Comparison of ENCODE assay signal across 8 cellular contexts in the genomic region with DNA sequence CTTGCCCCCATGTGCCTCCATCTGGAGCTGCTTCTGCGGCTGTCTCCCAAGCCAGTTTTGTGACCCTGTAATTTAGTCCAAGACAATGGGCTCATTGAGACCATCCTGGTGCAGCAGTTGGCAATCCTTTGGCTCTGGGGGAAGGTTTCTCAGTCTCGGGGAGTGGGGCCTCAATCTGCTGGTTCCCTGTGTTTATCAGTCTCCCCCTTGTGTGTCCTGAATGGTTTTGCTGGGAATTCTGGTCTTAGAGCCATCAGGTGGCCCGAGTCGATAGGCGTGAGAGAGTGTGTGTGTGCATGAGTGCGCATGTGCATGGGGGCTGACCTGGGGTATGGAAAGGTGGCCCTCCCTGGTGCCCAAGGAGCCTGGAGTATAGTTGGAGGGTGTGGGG.
A peak's percentile ranks its signal among the peaks of the same experiment; 100 is the strongest.
DNase-seq lines count a peak whose midpoint lies in the region; ATAC-seq and TF ChIP-seq lines count a peak whose summit lies in the region.

No MANE protein-coding gene starts in this region.

- H3K36me3 Mint-ChIP-seq in Caco-2 (ENCODE audit: insufficient read depth, unreplicated experiment): peaks cover 24% of the 10 kb centered on the region
- peaks cover 6% of the 10 kb centered on the region for H3K36me3 Mint-ChIP-seq in T-helper 17 cell (ENCODE audit: low read depth)

- H3K9me3 ChIP-seq in Caco-2 (no peaks in the 10 kb centered on the region), T-helper 17 cell (ENCODE audit: control insufficient read depth, low read length, poor library complexity, severe bottlenecking) (no peaks in the 10 kb centered on the region), fibroblast of lung (ENCODE audit: control insufficient read depth, insufficient read depth, low read depth, low read length) (no peaks in the 10 kb centered on the region)

- H3K9ac ChIP-seq in fibroblast of lung (ENCODE audit: insufficient read depth, low read length) (peak overlapping the region; percentile 88), rectal smooth muscle tissue (ENCODE audit: low read length) (no peak overlapping the region)

- H3K27ac ChIP-seq in fibroblast of lung (ENCODE audit: insufficient read depth, low read length) (peak overlapping the region; percentile 91), rectal smooth muscle tissue (ENCODE audit: low read depth, low read length) (peak overlapping the region; percentile 89)

- TF ChIP-seq CTCF in Caco-2 (IDR thresholded peaks at IDR 0.05; ENCODE audit: insufficient read depth in 1 of 2, low read depth in 1 of 2, low read length in 1 of 2, severe bottlenecking in 1 of 2, unreplicated experiment in 1 of 2): no peak
- TF ChIP-seq CTCF in fibroblast of lung (conservative IDR thresholded peaks at IDR 0.05 in 1 of 2, IDR thresholded peaks at IDR 0.05 in 1 of 2; ENCODE audit: low read depth in 1 of 2, low read length in 2 of 2): no peak

- no TSS peak for BruUV-seq in Caco-2 (replicated peaks; lab: Mats Ljungman, UMichigan)

- POLR2A ChIA-PET in Caco-2 (lab: Charles Lee): no interaction called here

- H2AFZ ChIP-seq in fibroblast of lung (ENCODE audit: low read length): no peak overlapping the region

- H3K4me3 ChIP-seq in Caco-2 (ENCODE audit: low read depth, low read length) (no peak overlapping the region), fibroblast of lung (replicated peaks in 1 of 4; ENCODE audit: control extremely low read depth in 1 of 4, insufficient read depth in 1 of 4, low read depth in 3 of 4, low read length in 4 of 4) (peak overlapping the region; percentile 66 to 94 (median 92)), rectal smooth muscle tissue (ENCODE audit: low read length) (peak overlapping the region; percentile 84)

- H3K4me3 Mint-ChIP-seq in Caco-2 (ENCODE audit: unreplicated experiment) (no peak overlapping the region), T-helper 17 cell (peak overlapping the region; percentile 99)

- CTCF ChIA-PET in Caco-2 (lab: Charles Lee): no interaction called here

- H3K79me2 ChIP-seq in fibroblast of lung (ENCODE audit: control insufficient read depth, insufficient read depth, low read length): peaks cover 96% of the 10 kb centered on the region

- H3K27me3 Mint-ChIP-seq in Caco-2 (ENCODE audit: insufficient read depth, unreplicated experiment) (no peaks in the 10 kb centered on the region), T-helper 17 cell (no peaks in the 10 kb centered on the region)

- no peak for ATAC-seq in T-helper 17 cell
- ATAC-seq in GM21381 (IDR thresholded peaks at IDR 0.05; ENCODE audit: unreplicated experiment): no peak

- no peaks in the 10 kb centered on the region for H3K36me3 ChIP-seq in Caco-2 (ENCODE audit: control insufficient read depth, insufficient read depth, low read length)
- peaks cover 2% of the 10 kb centered on the region for H3K36me3 ChIP-seq in fibroblast of lung (ENCODE audit: control insufficient read depth, insufficient read depth, low read length)
- no peaks in the 10 kb centered on the region for H3K36me3 ChIP-seq in rectal smooth muscle tissue (ENCODE audit: control insufficient read depth, insufficient read depth, low read length)

- H3K9me3 Mint-ChIP-seq in Caco-2 (ENCODE audit: unreplicated experiment): no peaks in the 10 kb centered on the region

- no peaks in the 10 kb centered on the region for H4K20me1 ChIP-seq in fibroblast of lung (ENCODE audit: control insufficient read depth, extremely low read depth, insufficient read depth, low read length)

- H3K27ac Mint-ChIP-seq in Caco-2 (ENCODE audit: unreplicated experiment) (peak overlapping the region; percentile 7), T-helper 17 cell (peak overlapping the region; percentile 93)

- DNase-seq in Caco-2: no peak
- no peak for DNase-seq in T-helper 17 cell
- DNase-seq in fibroblast of lung (ENCODE audit: low read depth in 2 of 2): no peak
- no peak for DNase-seq in OCI-M2 (lab: John Stamatoyannopoulos, UW; ENCODE audit: unreplicated experiment)
- no peak for DNase-seq in glomerular visceral epithelial cell (ENCODE audit: extremely low spot score)
- DNase-seq in HUDEP-2 (lab: John Stamatoyannopoulos, UW; ENCODE audit: unreplicated experiment in 76 of 76): no peak

- peak overlapping the region; percentile 94 for H3K4me2 ChIP-seq in fibroblast of lung (ENCODE audit: extremely low read depth, insufficient read depth, low read length)

- H3K4me1 Mint-ChIP-seq in Caco-2 (ENCODE audit: low read depth, unreplicated experiment): peaks cover 20% of the 10 kb centered on the region
- peaks cover 65% of the 10 kb centered on the region for H3K4me1 Mint-ChIP-seq in T-helper 17 cell

- intact Hi-C loops in Caco-2 (cut with micrococcal nuclease; ENCODE audit: unreplicated experiment): no loop called here

- H3K4me1 ChIP-seq in Caco-2 (peaks cover 16% of the 10 kb centered on the region; the same call in 1 of the 2 replicates), fibroblast of lung (ENCODE audit: control insufficient read depth, extremely low read depth, insufficient read depth, low read length) (peaks cover 56% of the 10 kb centered on the region), rectal smooth muscle tissue (ENCODE audit: control insufficient read depth, insufficient read depth, low read length) (peaks cover 71% of the 10 kb centered on the region)

- H3K27me3 ChIP-seq in Caco-2 (replicated peaks; ENCODE audit: control insufficient read depth, insufficient read depth, low read length): no peaks in the 10 kb centered on the region
- no peaks in the 10 kb centered on the region for H3K27me3 ChIP-seq in fibroblast of lung (ENCODE audit: control insufficient read depth, insufficient read depth, low read length)
- no peaks in the 10 kb centered on the region for H3K27me3 ChIP-seq in rectal smooth muscle tissue (ENCODE audit: control insufficient read depth, insufficient read depth, low read length)
